ENCODE assay signal across 8 cellular contexts in the genomic region with DNA sequence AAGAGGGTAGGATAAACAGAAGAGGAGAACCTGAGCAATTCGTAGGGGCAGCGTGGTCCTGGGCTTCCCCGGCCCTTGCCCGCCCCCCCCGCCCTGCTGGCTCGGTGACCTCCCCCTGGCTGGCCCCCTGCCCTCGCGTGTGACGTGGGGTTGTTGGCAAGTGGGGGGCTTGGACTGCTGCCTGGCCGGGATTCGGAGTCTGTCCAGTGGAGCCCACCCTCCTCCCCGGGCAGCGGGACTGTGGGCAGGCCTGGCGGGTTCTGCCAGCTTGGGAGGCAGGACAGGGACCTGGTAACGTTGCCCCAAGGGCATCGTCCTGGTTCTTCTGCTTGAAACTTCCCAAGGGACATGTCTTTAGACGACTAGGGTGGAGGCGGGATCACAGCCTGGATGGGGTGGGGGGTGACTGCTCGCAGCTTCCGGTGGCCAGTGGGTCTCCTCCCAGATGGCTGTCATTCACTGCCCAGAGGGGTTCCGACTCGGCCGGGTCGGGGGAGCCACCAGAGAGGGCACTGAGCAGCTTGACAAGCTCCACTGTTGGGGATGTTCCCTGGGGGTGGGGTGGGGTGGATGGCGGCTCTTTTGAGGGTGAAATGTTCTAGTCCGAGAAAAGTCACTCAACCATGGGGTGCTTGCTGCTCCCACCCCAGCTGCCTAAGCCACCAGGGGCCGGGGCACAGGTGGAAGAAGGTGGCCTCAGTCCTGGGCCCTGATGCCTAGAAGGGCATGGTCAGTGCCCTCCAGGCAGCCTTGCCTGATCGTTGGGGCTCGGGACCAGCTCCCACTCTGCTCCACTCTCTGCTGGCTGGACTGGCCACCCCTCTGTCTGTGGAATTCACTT. TPM values are rescaled to one million over a fixed set of nuclear protein-coding genes. Genes with fewer than 3 reads are reported as not detected.
DNase-seq lines count a peak whose midpoint lies in the region; ATAC-seq and TF ChIP-seq lines count a peak whose summit lies in the region.

No MANE protein-coding gene starts in this region.

- H3K27ac Mint-ChIP-seq in CD8-positive, alpha-beta T cell: no peak overlapping the region

- no peak for ATAC-seq in CD8-positive, alpha-beta T cell
- ATAC-seq in HG03025 (IDR thresholded peaks at IDR 0.05; ENCODE audit: low FRiP score, unreplicated experiment): no peak

- CTCF ChIA-PET in CD8-positive, alpha-beta T cell (lab: Charles Lee): no interaction called here

- intact Hi-C loops in CD8-positive, alpha-beta T cell (cut with DNase I, micrococcal nuclease): loop anchor here (5.0 kb wide), 6 partner anchors 209 to 1554 kb away; a partner anchor contains a TSS
- intact Hi-C loops in ovary (cut with DNase I): loop anchor here in 3 of 4 donors (5.0 kb wide), 4 partner anchors 174 to 434 kb away; no protein-coding TSS in a partner anchor

- DNase-seq in CD8-positive, alpha-beta T cell: peak in 3 of 7 experiments; percentile 5 to 49 (median 9)
- DNase-seq in WERI-Rb-1 (no peak), fibroblast of mammary gland (ENCODE audit: low read depth) (no peak), ovary (peak; percentile 42 to 71 (median 66)), GM03348 (ENCODE audit: low spot score) (no peak), SKM-1 (lab: John Stamatoyannopoulos, UW; ENCODE audit: unreplicated experiment) (no peak), middle frontal gyrus (ENCODE audit: extremely low spot score, low spot score) (no peak)

- H3K4me1 ChIP-seq in CD8-positive, alpha-beta T cell (ENCODE audit: insufficient read depth, low read length): peaks cover 9% of the 10 kb centered on the region
- no peaks in the 10 kb centered on the region for H3K4me1 ChIP-seq in ovary (ENCODE audit: insufficient read depth)

- no peaks in the 10 kb centered on the region for H3K36me3 Mint-ChIP-seq in CD8-positive, alpha-beta T cell

- H3K9me3 ChIP-seq in CD8-positive, alpha-beta T cell (ENCODE audit: low read length): no peaks in the 10 kb centered on the region
- H3K9me3 ChIP-seq in WERI-Rb-1 (ENCODE audit: severe bottlenecking): no peaks in the 10 kb centered on the region
- no peaks in the 10 kb centered on the region for H3K9me3 ChIP-seq in ovary

- POLR2A ChIA-PET in CD8-positive, alpha-beta T cell (lab: Charles Lee): no interaction called here

- TF ChIP-seq CTCF in CD8-positive, alpha-beta T cell (IDR thresholded peaks at IDR 0.05): no peak
- no peak for TF ChIP-seq CTCF in WERI-Rb-1 (IDR thresholded peaks at IDR 0.05; ENCODE audit: low read depth, low read length)
- no peak for TF ChIP-seq CTCF in fibroblast of mammary gland (conservative IDR thresholded peaks at IDR 0.05; ENCODE audit: control insufficient read depth, insufficient read depth, low read depth, low read length)
- TF ChIP-seq CTCF in ovary (IDR thresholded peaks at IDR 0.05): no peak

- H3K36me3 ChIP-seq in CD8-positive, alpha-beta T cell (ENCODE audit: insufficient read depth, low read length): no peaks in the 10 kb centered on the region
- no peaks in the 10 kb centered on the region for H3K36me3 ChIP-seq in WERI-Rb-1
- H3K36me3 ChIP-seq in ovary: no peaks in the 10 kb centered on the region

- peak overlapping the region; percentile 70 for H3K4me3 Mint-ChIP-seq in CD8-positive, alpha-beta T cell

- H3K27me3 Mint-ChIP-seq in CD8-positive, alpha-beta T cell (ENCODE audit: low read depth): no peaks in the 10 kb centered on the region

- H3K27me3 ChIP-seq in CD8-positive, alpha-beta T cell (ENCODE audit: insufficient read depth, low read length): no peaks in the 10 kb centered on the region
- no peaks in the 10 kb centered on the region for H3K27me3 ChIP-seq in WERI-Rb-1 (ENCODE audit: insufficient read depth, low read depth, severe bottlenecking)
- H3K27me3 ChIP-seq in ovary: no peaks in the 10 kb centered on the region

- no peak overlapping the region for H3K4me3 ChIP-seq in CD8-positive, alpha-beta T cell (ENCODE audit: low read depth, low read length)
- H3K4me3 ChIP-seq in WERI-Rb-1 (ENCODE audit: low read depth, low read length): no peak overlapping the region; the same call in 1 of the 2 replicates
- H3K4me3 ChIP-seq in fibroblast of mammary gland (ENCODE audit: control insufficient read depth, low read depth, low read length): peak overlapping the region; percentile 51
- H3K4me3 ChIP-seq in ovary: peak overlapping the region; percentile 63

- TF ChIP-seq POLR2A in ovary (IDR thresholded peaks at IDR 0.05): no peak

- no peak overlapping the region for H3K27ac ChIP-seq in CD8-positive, alpha-beta T cell (ENCODE audit: low read depth, low read length)
- 0 out of 2 replicates have a peak overlapping the region, but pooled peaks have one; percentile 43 for H3K27ac ChIP-seq in WERI-Rb-1
- H3K27ac ChIP-seq in ovary: peak overlapping the region; percentile 53 to 83

- WGBS in ovary, 3 donors: 66 to 70% (median 70%) methylated on average over 29 of the region's 29 CpGs

- H3K4me1 Mint-ChIP-seq in CD8-positive, alpha-beta T cell (ENCODE audit: low read depth): peaks cover 11% of the 10 kb centered on the region

- H3K9me3 Mint-ChIP-seq in CD8-positive, alpha-beta T cell: no peaks in the 10 kb centered on the region

- TF ChIP-seq EP300 in ovary (IDR thresholded peaks at IDR 0.05): no peak

RNA-seq across cellular contexts. Expression of a gene that starts 4.2 kb away (rescaled TPM):
- total RNA-seq in CD8-positive, alpha-beta T cell: 1 to 10 TPM; 6.3 to 7.7 TPM
- total RNA-seq in ovary: 10 to 100 TPM; 23.7 to 62.5 (median 48.0) TPM
- polyA plus RNA-seq in ovary: 10 to 100 TPM; 12.9 to 45.3 TPM

Comparison
In these comparisons a context has a peak if more than half of its experiments do, and no peak if none do; other contexts are left out.
1. DNase-seq: peak in ovary (5 of 5); none in WERI-Rb-1 (single experiment), fibroblast of mammary gland (single experiment), GM03348 (single experiment), SKM-1 (single experiment) and middle frontal gyrus (single experiment).
2. H3K4me3 ChIP-seq: peak in fibroblast of mammary gland (single experiment) and ovary (single experiment); none in CD8-positive, alpha-beta T cell (single experiment) and WERI-Rb-1 (single experiment).